In genomic region chr1:199279872-199280649, GRCh38 we compare ENCODE assay signal across 13 cellular contexts.
DNase-seq lines count a peak whose midpoint lies in the region; ATAC-seq and TF ChIP-seq lines count a peak whose summit lies in the region.
"Had no signal": no experiment of that assay in that cellular context is flagged by ENCODE, and none has a peak within 500 bp of the region (broad histone marks: within the 10 kb centered on the region; RNA-seq: fewer than 3 reads in every experiment).

No MANE protein-coding gene starts in this region.

- no peaks in the 10 kb centered on the region for H3K4me1 Mint-ChIP-seq in CD8-positive, alpha-beta memory T cell

- H3K9me3 ChIP-seq in psoas muscle (no peaks in the 10 kb centered on the region), colonic mucosa (no peaks in the 10 kb centered on the region)
- no peaks in the 10 kb centered on the region for H3K9me3 ChIP-seq in CD8-positive, alpha-beta memory T cell (ENCODE audit: low read length)
- H3K9me3 ChIP-seq: right lobe of liver had no signal

- no peaks in the 10 kb centered on the region for H3K36me3 Mint-ChIP-seq in CD8-positive, alpha-beta memory T cell
- H3K36me3 Mint-ChIP-seq: CD14-positive monocyte had no signal

- H3K79me2 ChIP-seq in ACC112 (ENCODE audit: control insufficient read depth, insufficient read depth, low read length, unreplicated experiment): no peaks in the 10 kb centered on the region

- no peaks in the 10 kb centered on the region for H3K9me3 Mint-ChIP-seq in CD8-positive, alpha-beta memory T cell

- WGBS in psoas muscle, 3 donors: 86 to 94% (median 90%) methylated on average over 4 of the region's 4 CpGs

- H3K27me3 Mint-ChIP-seq in CD8-positive, alpha-beta memory T cell: no peaks in the 10 kb centered on the region

- H3K9ac ChIP-seq in colonic mucosa (ENCODE audit: low read depth in 2 of 2, low read length in 2 of 2): no peak overlapping the region

- no peak for TF ChIP-seq CTCF in psoas muscle (IDR thresholded peaks at IDR 0.05)
- TF ChIP-seq CTCF in colonic mucosa (IDR thresholded peaks at IDR 0.05): no peak

- ATAC-seq in GM18868 (IDR thresholded peaks at IDR 0.05; ENCODE audit: unreplicated experiment): peak; percentile 93
- ATAC-seq in HG03039 (IDR thresholded peaks at IDR 0.05; ENCODE audit: unreplicated experiment): peak; percentile 85
- no peak for ATAC-seq in psoas muscle
- ATAC-seq: left cardiac atrium, right lobe of liver had no signal

- DNase-seq in astrocyte of the hippocampus (ENCODE audit: low read depth, low spot score): peak; percentile 16
- DNase-seq in activated effector memory CD4-positive, alpha-beta T cell treated with anti-CD3 and anti-CD28 coated beads, Interleukin-2, amount 50 U/mL, for 16 hours: no peak
- DNase-seq in psoas muscle: no peak
- no peak for DNase-seq in colonic mucosa
- DNase-seq in CD8-positive, alpha-beta memory T cell: no peak
- DNase-seq: left cardiac atrium; right lobe of liver; stimulated activated naive CD4-positive, alpha-beta T cell had no signal

- no peaks in the 10 kb centered on the region for H3K36me3 ChIP-seq in ACC112 (ENCODE audit: insufficient read depth, low read length)
- H3K36me3 ChIP-seq in psoas muscle (ENCODE audit: insufficient read depth in 1 of 2, low read depth in 1 of 2): no peaks in the 10 kb centered on the region
- no peaks in the 10 kb centered on the region for H3K36me3 ChIP-seq in colonic mucosa
- no peaks in the 10 kb centered on the region for H3K36me3 ChIP-seq in CD8-positive, alpha-beta memory T cell (ENCODE audit: insufficient read depth, low read length)
- H3K36me3 ChIP-seq: right lobe of liver had no signal

- POLR2A ChIA-PET in CD8-positive, alpha-beta memory T cell (lab: Charles Lee): no interaction called here

- peaks cover 13% of the 10 kb centered on the region for H3K4me1 ChIP-seq in ACC112 (ENCODE audit: control insufficient read depth, insufficient read depth, low read length, unreplicated experiment)
- H3K4me1 ChIP-seq in psoas muscle: no peaks in the 10 kb centered on the region
- H3K4me1 ChIP-seq in colonic mucosa: no peaks in the 10 kb centered on the region
- no peaks in the 10 kb centered on the region for H3K4me1 ChIP-seq in CD8-positive, alpha-beta memory T cell (ENCODE audit: insufficient read depth, low read length)
- H3K4me1 ChIP-seq: right lobe of liver had no signal

- H3K27me3 ChIP-seq in ACC112 (ENCODE audit: insufficient read depth, low read length) (no peaks in the 10 kb centered on the region), psoas muscle (ENCODE audit: insufficient read depth in 3 of 3, low read length in 2 of 3) (no peaks in the 10 kb centered on the region), colonic mucosa (no peaks in the 10 kb centered on the region)
- no peaks in the 10 kb centered on the region for H3K27me3 ChIP-seq in CD8-positive, alpha-beta memory T cell (ENCODE audit: insufficient read depth, low read length, poor library complexity, severe bottlenecking)
- H3K27me3 ChIP-seq: right lobe of liver had no signal

- intact Hi-C loops in psoas muscle (cut with DNase I) (loop anchor here in 1 of 2 donors (2.0 kb wide), 1 partner anchor 51 kb away; no protein-coding TSS in a partner anchor), colonic mucosa (cut with DNase I) (no loop called here)

- no peak overlapping the region for H3K4me3 ChIP-seq in ACC112 (ENCODE audit: low read depth, low read length)
- no peak overlapping the region for H3K4me3 ChIP-seq in psoas muscle
- H3K4me3 ChIP-seq in colonic mucosa: no peak overlapping the region
- no peak overlapping the region for H3K4me3 ChIP-seq in CD8-positive, alpha-beta memory T cell (ENCODE audit: low read length)
- H3K4me3 ChIP-seq: right lobe of liver had no signal

- CTCF ChIA-PET in CD8-positive, alpha-beta memory T cell (lab: Charles Lee): no interaction called here

- peak overlapping the region; percentile 16 for H3K27ac ChIP-seq in ACC112 (ENCODE audit: low read depth, low read length)
- no peak overlapping the region for H3K27ac ChIP-seq in psoas muscle
- H3K27ac ChIP-seq in colonic mucosa: no peak overlapping the region
- no peak overlapping the region for H3K27ac ChIP-seq in CD8-positive, alpha-beta memory T cell (ENCODE audit: low read depth, low read length)
- H3K27ac ChIP-seq: right lobe of liver had no signal

- H3K4me3 Mint-ChIP-seq in CD8-positive, alpha-beta memory T cell: no peak overlapping the region
- H3K4me3 Mint-ChIP-seq: activated T-helper 1 cell treated with anti-CD3 and anti-CD28 coated beads, Interleukin-12 subunit alpha, Interleukin-12 subunit beta, Interleukin-2, Interleukin-4 antibody, amounts not matched to agents 30 ng/mL and 10 ng/mL and 1 ng/mL, durations not matched to agents 14 hours and 24 hours and 36 hours; CD14-positive monocyte had no signal

- H3K27ac Mint-ChIP-seq in CD8-positive, alpha-beta memory T cell: no peak overlapping the region
- H3K27ac Mint-ChIP-seq: activated T-helper 1 cell treated with anti-CD3 and anti-CD28 coated beads, Interleukin-12 subunit alpha, Interleukin-12 subunit beta, Interleukin-2, Interleukin-4 antibody, amounts not matched to agents 30 ng/mL and 10 ng/mL and 1 ng/mL, durations not matched to agents 14 hours and 24 hours and 36 hours had no signal

- peak overlapping the region; percentile 76 for H2AFZ ChIP-seq in ACC112 (ENCODE audit: low read length, unreplicated experiment)

Comparison
In these comparisons a context has a peak if more than half of its experiments do, and no peak if none do; other contexts are left out.
1. ATAC-seq: peak in GM18868 (single experiment) and HG03039 (single experiment); none in psoas muscle (0 of 4).